ENCODE assay signal across 8 cellular contexts in genomic region chr11:34050536-34050935, GRCh38. TPM values are rescaled to one million over a fixed set of nuclear protein-coding genes. Genes with fewer than 3 reads are reported as not detected.
DNase-seq lines count a peak whose midpoint lies in the region; ATAC-seq, FAIRE-seq and TF ChIP-seq lines count a peak whose summit lies in the region.

No MANE protein-coding gene starts in this region.

- no peaks in the 10 kb centered on the region for H3K27me3 Mint-ChIP-seq in progenitor cell of endocrine pancreas

- peak overlapping the region; percentile 77 for H3K4me3 Mint-ChIP-seq in progenitor cell of endocrine pancreas (ENCODE audit: low read depth)

- TF ChIP-seq POLR2A in endothelial cell of umbilical vein (IDR thresholded peaks at IDR 0.05; ENCODE audit: low read depth, low read length): no peak

- FAIRE-seq in endothelial cell of umbilical vein (lab: Jason Lieb, UNC): no peak

- H3K4me2 ChIP-seq in OCI-LY7 (ENCODE audit: low read length) (peak overlapping the region; percentile 85), endothelial cell of umbilical vein (ENCODE audit: insufficient read depth, low read length) (peak overlapping the region; percentile 82)

- dilution Hi-C loops in endothelial cell of umbilical vein (cut with MboI; ENCODE audit: extremely low pct_ligation_motif_present, low sequenced_read_pairs): no loop called here

- H3K36me3 ChIP-seq in ES-I3 (ENCODE audit: insufficient read depth, low read length) (peaks cover 5% of the 10 kb centered on the region), OCI-LY7 (ENCODE audit: insufficient read depth, low read length) (peaks cover 34% of the 10 kb centered on the region), endothelial cell of umbilical vein (ENCODE audit: control insufficient read depth in 2 of 2, extremely low read depth in 1 of 2, insufficient read depth in 2 of 2, low read length in 2 of 2) (peaks cover 0 to 1% of the 10 kb centered on the region in 2 experiments)

- intact Hi-C loops in OCI-LY7 (cut with micrococcal nuclease; ENCODE audit: unreplicated experiment) (loop anchor here (5.0 to 10.0 kb wide), 2 partner anchors 97 to 1156 kb away; partner anchors contain the start of gene QSER1), endothelial cell of umbilical vein (cut with micrococcal nuclease) (loop anchor here (5.0 kb wide), 4 partner anchors 118 to 348 kb away; partner anchors contain the start of genes ABTB2 and C11orf91)

- no peaks in the 10 kb centered on the region for H3K9me3 Mint-ChIP-seq in progenitor cell of endocrine pancreas (ENCODE audit: low read depth)

- no peak for ATAC-seq in GM21723 (IDR thresholded peaks at IDR 0.05; ENCODE audit: unreplicated experiment)

- CTCF ChIA-PET in OCI-LY7 (lab: Charles Lee; ENCODE audit: unreplicated experiment) (no interaction called here), endothelial cell of umbilical vein (lab: Charles Lee) (interaction anchor here (1.2 to 2.4 kb wide), 3 partner anchors 21 to 52 kb away, joined by 3 to 7 read pairs (median 5); no protein-coding TSS in a partner anchor)

- H3K9ac ChIP-seq in ES-I3 (ENCODE audit: low read depth, low read length) (peak overlapping the region; percentile 85), endothelial cell of umbilical vein (replicated peaks; ENCODE audit: extremely low read depth, insufficient read depth, low read length) (peak overlapping the region; percentile 91)

- POLR2A ChIA-PET in OCI-LY7 (lab: Charles Lee): interaction anchor here (0.5 to 2.6 kb wide), 11 partner anchors 9 to 313 kb away, joined by 3 to 18 read pairs (median 4); partner anchors contain the start of gene NAT10
- POLR2A ChIA-PET in endothelial cell of umbilical vein (lab: Charles Lee): interaction anchor here (1.1 kb wide), 1 partner anchor 18 kb away, joined by 5 read pairs; no protein-coding TSS in a partner anchor

- H3K79me2 ChIP-seq in OCI-LY7 (ENCODE audit: insufficient read depth, low read depth, low read length) (peaks cover 40% of the 10 kb centered on the region), endothelial cell of umbilical vein (ENCODE audit: control insufficient read depth, insufficient read depth, low read length) (peaks cover 34% of the 10 kb centered on the region)

- TF ChIP-seq CTCF in OCI-LY7 (conservative IDR thresholded peaks at IDR 0.05; ENCODE audit: low read length) (no peak), endothelial cell of umbilical vein (IDR thresholded peaks at IDR 0.05; ENCODE audit: extremely low read depth in 1 of 2, insufficient read depth in 1 of 2, low read depth in 1 of 2, low read length in 2 of 2) (no peak), progenitor cell of endocrine pancreas (IDR thresholded peaks at IDR 0.05; ENCODE audit: unreplicated experiment) (no peak)

- peaks cover 8% of the 10 kb centered on the region; the same call in 1 of the 2 replicates for H3K4me1 ChIP-seq in ES-I3 (ENCODE audit: insufficient read depth, low read length)
- H3K4me1 ChIP-seq in OCI-LY7 (ENCODE audit: insufficient read depth, low read length, poor library complexity, severe bottlenecking): peaks cover 32% of the 10 kb centered on the region
- peaks cover 25% of the 10 kb centered on the region for H3K4me1 ChIP-seq in endothelial cell of umbilical vein (ENCODE audit: control insufficient read depth, extremely low read depth, insufficient read depth, low read length)

- peak; percentile 13 for DNase-seq in OCI-LY7 (ENCODE audit: low spot score)
- DNase-seq in endothelial cell of umbilical vein (ENCODE audit: low read depth, low spot score): no peak
- DNase-seq in progenitor cell of endocrine pancreas (ENCODE audit: low spot score, unreplicated experiment): no peak
- DNase-seq in COLO668 (lab: John Stamatoyannopoulos, UW; ENCODE audit: unreplicated experiment): no peak
- no peak for DNase-seq in SHP77 (lab: John Stamatoyannopoulos, UW)
- no peak for DNase-seq in NCI-H1092 treated with DMSO at 0.1 percent for 48 hours (lab: John Stamatoyannopoulos, UW)

- H3K9me3 ChIP-seq in ES-I3 (ENCODE audit: control insufficient read depth, insufficient read depth, low read length) (no peaks in the 10 kb centered on the region), OCI-LY7 (ENCODE audit: low read length) (no peaks in the 10 kb centered on the region), endothelial cell of umbilical vein (replicated peaks; ENCODE audit: control insufficient read depth, insufficient read depth, low read length) (no peaks in the 10 kb centered on the region)

- H3K36me3 Mint-ChIP-seq in progenitor cell of endocrine pancreas (ENCODE audit: insufficient read depth): peaks cover 11% of the 10 kb centered on the region

- BruUV-seq in OCI-LY7 (replicated peaks; lab: Mats Ljungman, UMichigan) (no TSS peak), endothelial cell of umbilical vein (replicated peaks; lab: Mats Ljungman, UMichigan) (no TSS peak)

- H3K27ac ChIP-seq in OCI-LY7 (ENCODE audit: low read depth, low read length, poor library complexity, severe bottlenecking) (peak overlapping the region; percentile 90), endothelial cell of umbilical vein (ENCODE audit: insufficient read depth, low read depth, low read length) (peak overlapping the region; percentile 100)

- no peaks in the 10 kb centered on the region for H3K9me1 ChIP-seq in endothelial cell of umbilical vein (replicated peaks; ENCODE audit: control insufficient read depth, extremely low read depth, insufficient read depth, low read length)

- no peaks in the 10 kb centered on the region for H3K27me3 ChIP-seq in endothelial cell of umbilical vein (ENCODE audit: control insufficient read depth in 2 of 2, insufficient read depth in 2 of 2, low read length in 2 of 2)

- no peaks in the 10 kb centered on the region for H3K9me2 ChIP-seq in OCI-LY7 (ENCODE audit: insufficient read depth, low read length)

- peak overlapping the region; percentile 96 for H3K27ac Mint-ChIP-seq in progenitor cell of endocrine pancreas

- H3K4me3 ChIP-seq in OCI-LY7 (ENCODE audit: low read depth, low read length, poor library complexity, severe bottlenecking) (peak overlapping the region; percentile 90), endothelial cell of umbilical vein (replicated peaks in 1 of 3; ENCODE audit: insufficient read depth in 1 of 3, low read depth in 1 of 3, low read length in 3 of 3) (peak overlapping the region in 2 of 3 experiments; percentile 65 to 97)

- H3K4me1 Mint-ChIP-seq in progenitor cell of endocrine pancreas (ENCODE audit: low read depth): peaks cover 18% of the 10 kb centered on the region

- peak overlapping the region; percentile 70; the same call in 1 of the 2 replicates for H2AFZ ChIP-seq in OCI-LY7 (ENCODE audit: low read length)
- H2AFZ ChIP-seq in endothelial cell of umbilical vein (ENCODE audit: low read depth, low read length): peak overlapping the region; percentile 65

- H4K20me1 ChIP-seq in OCI-LY7 (ENCODE audit: insufficient read depth, low read length) (peaks cover 21% of the 10 kb centered on the region), endothelial cell of umbilical vein (replicated peaks; ENCODE audit: control insufficient read depth, extremely low read depth, insufficient read depth, low read length) (peaks cover 5% of the 10 kb centered on the region)

TF ChIP-seq in endothelial cell of umbilical vein, 7 proteins besides CTCF, POLR2A, EP300 and RAD21:
- TF ChIP-seq POLR2AphosphoS5 (IDR thresholded peaks at IDR 0.05; ENCODE audit: insufficient read depth, low read depth, low read length) (no peak), GATA2 (IDR thresholded peaks at IDR 0.05; ENCODE audit: insufficient read depth, insufficient read length, low read depth, low read length) (no peak), EZH2 (IDR thresholded peaks at IDR 0.05; ENCODE audit: borderline replicate concordance, low read depth, low read length, severe bottlenecking) (no peak), MYC (IDR thresholded peaks at IDR 0.05; ENCODE audit: low read depth, low read length) (no peak), FOS (IDR thresholded peaks at IDR 0.05; ENCODE audit: borderline replicate concordance, insufficient read depth, low read length) (no peak), JUN (IDR thresholded peaks at IDR 0.05; ENCODE audit: borderline replicate concordance, insufficient read depth, insufficient read length, low read depth) (no peak)
- TF ChIP-seq, protein P1, sequence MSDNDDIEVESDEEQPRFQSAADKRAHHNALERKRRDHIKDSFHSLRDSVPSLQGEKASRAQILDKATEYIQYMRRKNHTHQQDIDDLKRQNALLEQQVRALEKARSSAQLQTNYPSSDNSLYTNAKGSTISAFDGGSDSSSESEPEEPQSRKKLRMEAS (IDR thresholded peaks at IDR 0.05; ENCODE audit: insufficient read depth, insufficient read length): no peak
TF ChIP-seq in endothelial cell of umbilical vein: peak in this region for 0.

RNA-seq across cellular contexts. Expression of gene CAPRIN1, which starts 1.0 kb away (rescaled TPM):
- 259 and 260 TPM in 2 replicates for total RNA-seq in OCI-LY7 (2014; rRNA removed; shearing (Covaris generic))
- 286 and 298 TPM in 2 replicates for total RNA-seq in OCI-LY7 (2022)
- total RNA-seq in endothelial cell of umbilical vein: 240 and 279 TPM in 2 replicates
- polyA plus RNA-seq in endothelial cell of umbilical vein: 118 and 138 TPM in 2 replicates
- polyA plus RNA-seq in endothelial cell of umbilical vein (2011; cell fraction: cytosol; rRNA removed): 127 and 137 TPM in 2 replicates
- polyA plus RNA-seq in endothelial cell of umbilical vein (2011; cell fraction: nucleus; rRNA removed): 142 and 143 TPM in 2 replicates
- 150 and 208 TPM in 2 replicates for polyA plus RNA-seq in endothelial cell of umbilical vein (2012)
- polyA minus RNA-seq in endothelial cell of umbilical vein: 354 and 411 TPM in 2 replicates
- 216 TPM for polyA minus RNA-seq in endothelial cell of umbilical vein (2011; cell fraction: cytosol; rRNA and poly(A)+ RNA removed)
- polyA minus RNA-seq in endothelial cell of umbilical vein (2011; cell fraction: nucleus; rRNA and poly(A)+ RNA removed): 185 and 228 TPM in 2 replicates
- 317 and 325 TPM in 2 replicates for total RNA-seq in progenitor cell of endocrine pancreas

RNA-seq across cellular contexts. Expression of gene NAT10, which starts 54.9 kb away (rescaled TPM):
- 62.5 and 64.9 TPM in 2 replicates for total RNA-seq in OCI-LY7 (2014; rRNA removed; shearing (Covaris generic))
- total RNA-seq in OCI-LY7 (2022) (94.2 and 120 TPM in 2 replicates), endothelial cell of umbilical vein (54.9 and 57.6 TPM in 2 replicates), progenitor cell of endocrine pancreas (59.2 and 64.5 TPM in 2 replicates)
- polyA plus RNA-seq in endothelial cell of umbilical vein: 32.0 and 33.6 TPM in 2 replicates
- polyA plus RNA-seq in endothelial cell of umbilical vein (2011; cell fraction: cytosol; rRNA removed): 24.8 and 32.2 TPM in 2 replicates
- 64.4 and 66.9 TPM in 2 replicates for polyA plus RNA-seq in endothelial cell of umbilical vein (2011; cell fraction: nucleus; rRNA removed)
- polyA plus RNA-seq in endothelial cell of umbilical vein (2012): 37.2 and 46.0 TPM in 2 replicates
- polyA minus RNA-seq in endothelial cell of umbilical vein: 56.2 and 58.4 TPM in 2 replicates
- 72.7 TPM for polyA minus RNA-seq in endothelial cell of umbilical vein (2011; cell fraction: cytosol; rRNA and poly(A)+ RNA removed)
- 38.5 and 49.7 TPM in 2 replicates for polyA minus RNA-seq in endothelial cell of umbilical vein (2011; cell fraction: nucleus; rRNA and poly(A)+ RNA removed)
